10 cellular contexts compared by ENCODE assay signal in the genomic region with DNA sequence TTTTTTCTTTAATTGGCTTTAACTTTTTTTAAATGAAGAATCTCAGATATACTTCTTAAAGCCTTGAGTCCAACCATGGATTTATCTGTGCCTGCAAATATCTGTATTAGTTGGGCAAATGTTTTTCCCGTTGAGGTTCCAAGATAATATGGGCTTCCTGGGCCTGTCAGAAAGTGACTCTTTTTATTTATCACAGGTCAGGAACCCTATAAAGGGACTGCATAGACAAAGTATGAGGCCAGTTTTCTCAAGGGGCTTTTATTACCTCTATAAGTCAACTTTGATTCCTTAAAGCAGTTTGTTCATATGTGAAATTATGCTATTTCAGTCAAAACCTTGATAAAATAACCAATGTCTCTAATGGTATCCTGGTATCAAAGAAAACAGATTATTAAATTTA.
"Had no signal": no experiment of that assay in that cellular context is flagged by ENCODE, and none has a peak within 500 bp of the region (broad histone marks: within the 10 kb centered on the region; RNA-seq: fewer than 3 reads in every experiment).

No MANE protein-coding gene starts in this region.

- H3K9me3 ChIP-seq: HAP-1 had no signal

- H3K27ac Mint-ChIP-seq: GM23338, HFFc6 had no signal

- DNase-seq: GM23248, GOT3, H7, H9, HCEC 1CT, HFFc6 had no signal

- ATAC-seq: GM23338 had no signal

- H3K4me2 ChIP-seq: GM23338 had no signal

- H3K4me3 ChIP-seq: GM23248, GM23338, HAP-1 had no signal

- H3K4me1 ChIP-seq: HAP-1 had no signal

- H3K9me3 Mint-ChIP-seq: GM23338, H9, HFFc6 had no signal

- H3K4me1 Mint-ChIP-seq: GM23338 had no signal

- H3K27ac ChIP-seq: GM23248 had no signal

- H3K9ac ChIP-seq: GM23248 had no signal

- H3K36me3 ChIP-seq: HAP-1 had no signal

- FAIRE-seq: H1, H54 had no signal

- H3K4me3 Mint-ChIP-seq: GM23338, H9, HFFc6 had no signal

- H2AFZ ChIP-seq: GM23248, GM23338 had no signal
